In genomic region chr6:44289726-44290125, GRCh38 we compare ENCODE assay signal across 24 cellular contexts. TPM values are rescaled to one million over a fixed set of nuclear protein-coding genes. Genes with fewer than 3 reads are reported as not detected.
DNase-seq lines count a peak whose midpoint lies in the region; ATAC-seq lines count a peak whose summit lies in the region.
"Had no signal": no experiment of that assay in that cellular context is flagged by ENCODE, and none has a peak within 500 bp of the region (broad histone marks: within the 10 kb centered on the region; RNA-seq: fewer than 3 reads in every experiment).

No MANE protein-coding gene starts in this region.

- no peak overlapping the region for H3K4me3 Mint-ChIP-seq in activated naive CD8-positive, alpha-beta T cell treated with anti-CD3 and anti-CD28 coated beads for 36 hours
- H3K4me3 Mint-ChIP-seq: activated CD8-positive, alpha-beta T cell treated with anti-CD3 and anti-CD28 coated beads for 36 hours; activated naive CD4-positive, alpha-beta T cell treated with anti-CD3 and anti-CD28 coated beads, Interleukin-2, amount 50 U/mL, for 24 hours; CD4-positive, CD25-positive, alpha-beta regulatory T cell; central memory CD8-positive, alpha-beta T cell; stimulated activated naive CD8-positive, alpha-beta T cell treated with anti-CD3 and anti-CD28 coated beads, Interleukin-15, Interleukin-2, amounts not matched to agents 100 ng/mL and 50 ng/mL, for 24 hours; T-cell had no signal

- peaks cover 73% of the 10 kb centered on the region for H3K27me3 Mint-ChIP-seq in activated naive CD8-positive, alpha-beta T cell treated with anti-CD3 and anti-CD28 coated beads for 36 hours

- no peak overlapping the region for H3K27ac Mint-ChIP-seq in activated naive CD8-positive, alpha-beta T cell treated with anti-CD3 and anti-CD28 coated beads for 36 hours
- H3K27ac Mint-ChIP-seq: activated CD8-positive, alpha-beta T cell treated with anti-CD3 and anti-CD28 coated beads for 36 hours; activated naive CD4-positive, alpha-beta T cell treated with anti-CD3 and anti-CD28 coated beads, Interleukin-2, amount 50 U/mL, for 24 hours; activated T-helper 2 cell treated with anti-CD3 and anti-CD28 coated beads, Interferon-gamma antibody, Interleukin-2, Interleukin-4, amounts not matched to agents 10 μg/mL and 5 μg/mL and 100 μg/mL, durations not matched to agents 14 hours and 24 hours and 36 hours; stimulated activated naive CD8-positive, alpha-beta T cell treated with anti-CD3 and anti-CD28 coated beads, Interleukin-15, Interleukin-2, amounts not matched to agents 100 ng/mL and 50 ng/mL, for 24 hours; T-cell had no signal

- no peaks in the 10 kb centered on the region for H3K9me3 Mint-ChIP-seq in activated naive CD8-positive, alpha-beta T cell treated with anti-CD3 and anti-CD28 coated beads for 36 hours
- H3K9me3 Mint-ChIP-seq: activated CD8-positive, alpha-beta T cell treated with anti-CD3 and anti-CD28 coated beads for 36 hours; activated naive CD4-positive, alpha-beta T cell treated with anti-CD3 and anti-CD28 coated beads, Interleukin-2, amount 50 U/mL, for 24 hours; activated T-helper 2 cell treated with anti-CD3 and anti-CD28 coated beads, Interferon-gamma antibody, Interleukin-2, Interleukin-4, amounts not matched to agents 10 μg/mL and 5 μg/mL and 100 μg/mL, durations not matched to agents 14 hours and 24 hours and 36 hours; central memory CD8-positive, alpha-beta T cell; stimulated activated naive CD8-positive, alpha-beta T cell treated with anti-CD3 and anti-CD28 coated beads, Interleukin-15, Interleukin-2, amounts not matched to agents 100 ng/mL and 50 ng/mL, for 24 hours; T-cell had no signal

- DNase-seq in NCI-H82 (lab: John Stamatoyannopoulos, UW) = peak; percentile 69
- no peak for DNase-seq in NCI-H82 treated with DMSO at 0.1 percent for 48 hours (lab: John Stamatoyannopoulos, UW; ENCODE audit: unreplicated experiment)
- peak; percentile 72 to 91 for DNase-seq in NCI-H446 (lab: John Stamatoyannopoulos, UW)
- peak; percentile 98 for DNase-seq in cerebellar cortex (ENCODE audit: low spot score)
- DNase-seq in superior temporal gyrus (ENCODE audit: extremely low spot score) = peak; percentile 69
- DNase-seq in activated naive CD8-positive, alpha-beta T cell treated with anti-CD3 and anti-CD28 coated beads for 36 hours = no peak
- DNase-seq in NCI-H2196 treated with DMSO at 0.1 percent for 48 hours (lab: John Stamatoyannopoulos, UW; ENCODE audit: unreplicated experiment) = no peak
- DNase-seq: activated CD4-positive, alpha-beta T cell treated with anti-CD3 and anti-CD28 coated beads for 1 hour; activated CD8-positive, alpha-beta T cell treated with anti-CD3 and anti-CD28 coated beads for 36 hours; CD4-positive, CD25-positive, alpha-beta regulatory T cell; GM23248; IMR-90; left lung; NCI-H187; SJCRH30; T-cell had no signal

- H3K36me3 Mint-ChIP-seq in activated naive CD8-positive, alpha-beta T cell treated with anti-CD3 and anti-CD28 coated beads for 36 hours = no peaks in the 10 kb centered on the region
- H3K36me3 Mint-ChIP-seq: activated naive CD4-positive, alpha-beta T cell treated with anti-CD3 and anti-CD28 coated beads, Interleukin-2, amount 50 U/mL, for 24 hours; T-cell had no signal

- H3K4me1 Mint-ChIP-seq in activated naive CD8-positive, alpha-beta T cell treated with anti-CD3 and anti-CD28 coated beads for 36 hours = no peaks in the 10 kb centered on the region
- H3K4me1 Mint-ChIP-seq: activated naive CD4-positive, alpha-beta T cell treated with anti-CD3 and anti-CD28 coated beads, Interleukin-2, amount 50 U/mL, for 24 hours; CD4-positive, CD25-positive, alpha-beta regulatory T cell; central memory CD8-positive, alpha-beta T cell; T-cell had no signal

- no peak for ATAC-seq in GM21381 (IDR thresholded peaks at IDR 0.05; ENCODE audit: unreplicated experiment)
- ATAC-seq: activated CD8-positive, alpha-beta T cell treated with anti-CD3 and anti-CD28 coated beads for 36 hours; left lung; T-cell had no signal

RNA-seq across cellular contexts. Expression of gene TMEM151B, which starts 19.5 kb away (rescaled TPM):
- not detected for total RNA-seq in activated naive CD8-positive, alpha-beta T cell treated with anti-CD3 and anti-CD28 coated beads for 36 hours
- total RNA-seq: activated T-helper 2 cell treated with anti-CD3 and anti-CD28 coated beads, Interferon-gamma antibody, Interleukin-2, Interleukin-4, amounts not matched to agents 10 μg/mL and 5 μg/mL and 100 μg/mL, durations not matched to agents 14 hours and 24 hours and 36 hours; CD4-positive, CD25-positive, alpha-beta regulatory T cell; GM23248; IMR-90; left lung; mesenteric fat pad; NCI-H460; renal cortical epithelial cell had no signal

RNA-seq across cellular contexts. Expression of gene AARS2, which starts 23.4 kb away (rescaled TPM):
- total RNA-seq in activated naive CD8-positive, alpha-beta T cell treated with anti-CD3 and anti-CD28 coated beads for 36 hours = 10 to 100 TPM; 20.5 to 22.0 TPM

RNA-seq across cellular contexts. Expression of gene NFKBIE, which starts 24.4 kb away (rescaled TPM):
- 10 to 100 TPM; 22.7 to 24.8 TPM for total RNA-seq in activated naive CD8-positive, alpha-beta T cell treated with anti-CD3 and anti-CD28 coated beads for 36 hours

RNA-seq across cellular contexts. Expression of gene SLC35B2, which starts 32.4 kb away (rescaled TPM):
- 10 to 100 TPM; 22.8 to 24.9 TPM for total RNA-seq in activated naive CD8-positive, alpha-beta T cell treated with anti-CD3 and anti-CD28 coated beads for 36 hours

RNA-seq across cellular contexts. Expression of gene HSP90AB1, which starts 42.8 kb away (rescaled TPM):
- 1,000 to 10,000 TPM; 2,498 to 2,524 TPM for total RNA-seq in activated naive CD8-positive, alpha-beta T cell treated with anti-CD3 and anti-CD28 coated beads for 36 hours

Comparison
In these comparisons a context has a peak if more than half of its experiments do, and no peak if none do; other contexts are left out.
1. DNase-seq: peak in NCI-H82 (single experiment), NCI-H446 (2 of 2), cerebellar cortex (single experiment) and superior temporal gyrus (single experiment); none in NCI-H82 treated with DMSO at 0.1 percent for 48 hours (single experiment), activated naive CD8-positive, alpha-beta T cell treated with anti-CD3 and anti-CD28 coated beads for 36 hours (single experiment) and NCI-H2196 treated with DMSO at 0.1 percent for 48 hours (single experiment).